In the genomic region with DNA sequence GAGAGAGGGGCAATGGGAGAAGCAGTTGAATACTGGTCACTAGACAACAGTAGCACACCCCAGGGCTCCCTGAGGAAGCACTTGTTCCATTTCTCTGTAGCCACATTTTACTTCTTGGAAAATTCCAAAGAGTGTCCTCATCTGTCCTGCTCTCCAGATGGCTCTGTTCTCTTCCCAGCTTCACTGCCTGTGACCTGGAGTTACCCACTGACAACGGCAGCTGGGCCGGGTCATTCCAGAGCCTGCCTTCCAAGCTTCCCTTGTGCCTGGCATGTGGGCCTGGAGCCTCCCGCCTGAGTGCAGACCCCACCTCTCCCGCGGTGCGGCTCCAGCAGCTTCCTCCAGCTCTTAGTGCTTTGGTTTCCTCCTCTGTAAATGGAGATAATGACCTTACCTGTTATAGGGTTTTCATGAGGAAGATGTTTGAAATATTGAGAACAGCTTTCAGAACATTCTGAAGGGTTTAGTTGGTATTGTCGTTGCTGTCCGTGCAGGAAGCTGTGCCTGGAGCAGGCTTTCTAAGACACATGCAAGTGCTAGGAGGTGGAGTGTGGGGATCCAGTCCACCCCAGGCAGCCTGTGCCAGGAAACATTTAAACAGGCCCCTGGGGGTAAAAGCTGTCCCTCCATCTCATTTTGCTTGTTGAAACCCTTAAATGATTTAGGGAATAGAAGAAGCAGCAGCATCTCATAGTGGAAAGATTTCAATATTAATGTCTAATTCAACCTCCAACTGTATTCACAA, we compare ENCODE assay signal across 9 cellular contexts. TPM values are rescaled to one million over a fixed set of nuclear protein-coding genes. Genes with fewer than 3 reads are reported as not detected.
DNase-seq lines count a peak whose midpoint lies in the region; ATAC-seq and TF ChIP-seq lines count a peak whose summit lies in the region.
"Had no signal": no experiment of that assay in that cellular context is flagged by ENCODE, and none has a peak within 500 bp of the region (broad histone marks: within the 10 kb centered on the region; RNA-seq: fewer than 3 reads in every experiment).

No MANE protein-coding gene starts in this region.

- no peak overlapping the region for H3K4me3 ChIP-seq in BLaER1 treated with 17β-estradiol and CSF1 and Interleukin-3, amounts not matched to agents 10 nM and 100 nM
- no peak overlapping the region for H3K4me3 ChIP-seq in KMS-11 (IDR thresholded peaks at IDR 0.05; ENCODE audit: insufficient read depth, low read depth, low read length)
- no peak overlapping the region for H3K4me3 ChIP-seq in endodermal cell (ENCODE audit: low read length)
- no peak overlapping the region for H3K4me3 ChIP-seq in PC-9

- H3K4me1 Mint-ChIP-seq in endodermal cell = no peaks in the 10 kb centered on the region
- H3K4me1 Mint-ChIP-seq in neural crest cell = peaks cover 17% of the 10 kb centered on the region

- peak overlapping the region in 2 of 11 experiments; percentile 14 to 51; a peak in 1 of 22 replicates for H3K27ac ChIP-seq in BLaER1 treated with 17β-estradiol and CSF1 and Interleukin-3, amounts not matched to agents 10 nM and 100 nM
- H3K27ac ChIP-seq in KMS-11 = no peak overlapping the region
- H3K27ac ChIP-seq in endodermal cell (ENCODE audit: low read depth, low read length) = peak overlapping the region; percentile 16
- H3K27ac ChIP-seq in PC-9 = no peak overlapping the region

- POLR2A ChIA-PET in PC-9 (lab: Charles Lee; ENCODE audit: unreplicated experiment) = no interaction called here

- no peak for TF ChIP-seq POLR2A in erythroblast (IDR thresholded peaks at IDR 0.05; ENCODE audit: low read length)

- H2AFZ ChIP-seq in KMS-11 (ENCODE audit: low read depth) (peak overlapping the region; percentile 95; the same call in 1 of the 2 replicates), PC-9 (no peak overlapping the region)

- peak overlapping the region; percentile 81 to 97 (median 85); a peak in 21 of 22 replicates for H3K4me2 ChIP-seq in BLaER1 treated with 17β-estradiol and CSF1 and Interleukin-3, amounts not matched to agents 10 nM and 100 nM
- H3K4me2 ChIP-seq in KMS-11 (peak overlapping the region; percentile 66; the same call in 1 of the 2 replicates), PC-9 (no peak overlapping the region)

- H3K9me2 ChIP-seq in PC-9 (ENCODE audit: insufficient read depth) = no peaks in the 10 kb centered on the region

- no peak overlapping the region for H3K27ac Mint-ChIP-seq in endodermal cell
- peak overlapping the region; percentile 40 for H3K27ac Mint-ChIP-seq in neural crest cell (ENCODE audit: unreplicated experiment)

- BruUV-seq in PC-9 (replicated peaks; lab: Mats Ljungman, UMichigan) = no TSS peak

- H3K27me3 ChIP-seq in BLaER1 treated with 17β-estradiol and CSF1 and Interleukin-3, amounts not matched to agents 10 nM and 100 nM = no peaks in the 10 kb centered on the region
- H3K27me3 ChIP-seq in KMS-11 (ENCODE audit: insufficient read depth, low read depth) (no peaks in the 10 kb centered on the region), endodermal cell (ENCODE audit: control insufficient read depth, insufficient read depth, low read length, poor library complexity, severe bottlenecking) (peaks cover 24% of the 10 kb centered on the region), PC-9 (ENCODE audit: insufficient read depth, low read depth) (no peaks in the 10 kb centered on the region)

- H3K27me3 Mint-ChIP-seq in endodermal cell (ENCODE audit: insufficient read depth) = peaks cover 64% of the 10 kb centered on the region
- H3K27me3 Mint-ChIP-seq in neural crest cell (ENCODE audit: low read depth) = no peaks in the 10 kb centered on the region

- CTCF ChIA-PET in PC-9 (lab: Charles Lee) = interaction anchor here (0.6 to 1.7 kb wide), 4 partner anchors 9 to 352 kb away, joined by 3 to 10 read pairs (median 6); no protein-coding TSS in a partner anchor

- H3K9me3 ChIP-seq in BLaER1 treated with 17β-estradiol and CSF1 and Interleukin-3, amounts not matched to agents 10 nM and 100 nM (replicated peaks in 1 of 11) = peaks cover 5 to 12% (median 9%) of the 10 kb centered on the region in 11 experiments; a peak in 16 of 22 replicates
- peaks cover 4% of the 10 kb centered on the region for H3K9me3 ChIP-seq in endodermal cell (ENCODE audit: control insufficient read depth, low read length)
- no peaks in the 10 kb centered on the region for H3K9me3 ChIP-seq in PC-9 (ENCODE audit: insufficient read depth, low read depth)

- TF ChIP-seq CTCF in KMS-11 (conservative IDR thresholded peaks at IDR 0.05; ENCODE audit: low read depth, low read length) (no peak), endodermal cell (conservative IDR thresholded peaks at IDR 0.05) (no peak), neural crest cell (conservative IDR thresholded peaks at IDR 0.05) (no peak), PC-9 (conservative IDR thresholded peaks at IDR 0.05) (no peak)

- WGBS in endodermal cell (ENCODE audit: insufficient coverage in 1 of 2, insufficient read length in 1 of 2), 2 experiments = 91 to 94% methylated on average over 5 to 8 of the region's 8 CpGs

- H3K9ac ChIP-seq in BLaER1 treated with 17β-estradiol and CSF1 and Interleukin-3, amounts not matched to agents 10 nM and 100 nM = peak overlapping the region in 2 of 11 experiments; percentile 30 to 61; a peak in 1 of 22 replicates
- H3K9ac ChIP-seq in KMS-11 (no peak overlapping the region), endodermal cell (ENCODE audit: extremely low read depth, low read length, poor library complexity, severe bottlenecking) (no peak overlapping the region)

- no peak overlapping the region for H3K4me3 Mint-ChIP-seq in endodermal cell
- peak overlapping the region; percentile 76 for H3K4me3 Mint-ChIP-seq in neural crest cell

- H3K36me3 Mint-ChIP-seq in endodermal cell (ENCODE audit: low read depth) = no peaks in the 10 kb centered on the region
- peaks cover 13% of the 10 kb centered on the region for H3K36me3 Mint-ChIP-seq in neural crest cell (ENCODE audit: low read depth)

- no peaks in the 10 kb centered on the region for H3K36me3 ChIP-seq in BLaER1 treated with 17β-estradiol and CSF1 and Interleukin-3, amounts not matched to agents 10 nM and 100 nM
- H3K36me3 ChIP-seq in KMS-11 (ENCODE audit: insufficient read depth) (no peaks in the 10 kb centered on the region), endodermal cell (ENCODE audit: control insufficient read depth, insufficient read depth, low read length) (no peaks in the 10 kb centered on the region), PC-9 (ENCODE audit: low read depth) (no peaks in the 10 kb centered on the region)

- H3F3A ChIP-seq in PC-9 (ENCODE audit: insufficient read depth, low read depth) = no peaks in the 10 kb centered on the region

- intact Hi-C loops in PC-9 (cut with micrococcal nuclease; ENCODE audit: unreplicated experiment) = no loop called here

- no peaks in the 10 kb centered on the region for H4K20me1 ChIP-seq in BLaER1 treated with 17β-estradiol and CSF1 and Interleukin-3, amounts not matched to agents 10 nM and 100 nM
- H4K20me1 ChIP-seq in KMS-11 (ENCODE audit: insufficient read depth) (no peaks in the 10 kb centered on the region), PC-9 (ENCODE audit: insufficient read depth) (no peaks in the 10 kb centered on the region)

- H3K9me3 Mint-ChIP-seq in endodermal cell = peaks cover 16% of the 10 kb centered on the region
- H3K9me3 Mint-ChIP-seq in neural crest cell = peaks cover 2% of the 10 kb centered on the region

- H3K79me2 ChIP-seq in KMS-11 (ENCODE audit: insufficient read depth, low read depth) = no peaks in the 10 kb centered on the region
- no peaks in the 10 kb centered on the region for H3K79me2 ChIP-seq in PC-9 (ENCODE audit: low read depth)

- H3K4me1 ChIP-seq in BLaER1 treated with 17β-estradiol and CSF1 and Interleukin-3, amounts not matched to agents 10 nM and 100 nM = peaks cover 11 to 51% (median 34%) of the 10 kb centered on the region in 10 experiments
- H3K4me1 ChIP-seq in KMS-11 (ENCODE audit: low read depth, poor library complexity, severe bottlenecking) (peaks cover 6% of the 10 kb centered on the region), endodermal cell (ENCODE audit: control insufficient read depth, insufficient read depth, low read length) (no peaks in the 10 kb centered on the region), PC-9 (replicated peaks; ENCODE audit: insufficient read depth) (0 out of 2 replicates have a peak, but pooled peaks cover 4% of the 10 kb centered on the region)

- ATAC-seq in GM19452 (IDR thresholded peaks at IDR 0.05; ENCODE audit: unreplicated experiment) = no peak

- DNase-seq in endodermal cell (peak; percentile 48), neural crest cell (ENCODE audit: low read depth, low spot score) (no peak), PC-9 (no peak), GF-D8 (lab: John Stamatoyannopoulos, UW) (no peak), erythroblast (lab: John Stamatoyannopoulos, UW) (no peak)

RNA-seq across cellular contexts. Expression of a gene that starts 24.8 kb away (rescaled TPM):
- total RNA-seq in endodermal cell = under 1 TPM; 0.31 to 0.93 TPM
- 26.5 TPM for polyA plus RNA-seq in endodermal cell (2013, experiment 1 of 2)
- polyA plus RNA-seq in endodermal cell (2013, experiment 2 of 2) = 23.8 TPM
- 10.7 and 11.8 TPM in 2 replicates for total RNA-seq in neural crest cell
- total RNA-seq in PC-9 (2021) = 0.24 and 0.43 TPM in 2 replicates

RNA-seq across cellular contexts. Expression of a gene that starts 32.0 kb away (rescaled TPM):
- total RNA-seq in endodermal cell = 1 to 10 TPM; 1.3 to 3.0 TPM
- 11.9 TPM for polyA plus RNA-seq in endodermal cell (2013, experiment 1 of 2)
- polyA plus RNA-seq in endodermal cell (2013, experiment 2 of 2) = 13.2 TPM
- 8.7 and 8.8 TPM in 2 replicates for total RNA-seq in neural crest cell
- 4.3 and 4.8 TPM in 2 replicates for total RNA-seq in PC-9 (2021)
- polyA plus RNA-seq: aorta had no signal

RNA-seq across cellular contexts. Expression of a gene that starts 34.7 kb away (rescaled TPM):
- total RNA-seq in endodermal cell = not detected
- not detected for polyA plus RNA-seq in endodermal cell (2013, experiment 1 of 2)
- not detected for polyA plus RNA-seq in endodermal cell (2013, experiment 2 of 2)
- not detected in 2 replicates for total RNA-seq in neural crest cell
- not detected in 2 replicates for total RNA-seq in PC-9 (2021)
- total RNA-seq: aorta had no signal
- polyA plus RNA-seq: aorta had no signal
